ENCODE assay signal across 22 cellular contexts in the genomic region with DNA sequence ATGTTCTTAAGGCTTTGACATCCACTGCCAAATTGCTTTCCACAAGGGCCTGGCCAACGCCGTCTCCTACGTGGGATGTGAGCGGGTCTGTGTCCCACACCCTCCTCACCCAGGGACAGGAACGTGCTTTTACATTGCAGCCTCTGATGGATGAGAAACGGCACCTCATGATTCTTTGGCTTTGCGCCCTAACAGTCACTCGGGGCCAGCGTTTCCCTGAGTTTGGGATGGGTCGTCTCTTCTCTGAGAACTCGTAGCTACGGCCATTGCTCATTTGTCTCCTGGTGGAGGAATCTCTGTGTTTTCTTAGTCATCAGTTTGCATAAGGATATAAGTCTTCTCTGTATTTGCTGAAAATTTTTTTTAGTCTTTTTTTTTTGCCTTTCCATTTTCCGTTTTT. TPM values are rescaled to one million over a fixed set of nuclear protein-coding genes. Genes with fewer than 3 reads are reported as not detected.
A peak's percentile ranks its signal among the peaks of the same experiment; 100 is the strongest.
DNase-seq lines count a peak whose midpoint lies in the region; ATAC-seq and TF ChIP-seq lines count a peak whose summit lies in the region.
"Had no signal": no experiment of that assay in that cellular context is flagged by ENCODE, and none has a peak within 500 bp of the region (broad histone marks: within the 10 kb centered on the region; RNA-seq: fewer than 3 reads in every experiment).

No MANE protein-coding gene starts in this region.

- TF ChIP-seq CTCF in fibroblast of villous mesenchyme (IDR thresholded peaks at IDR 0.05; ENCODE audit: insufficient read depth, low read depth, low read length) (no peak), left lung (IDR thresholded peaks at IDR 0.05) (no peak), upper lobe of right lung (IDR thresholded peaks at IDR 0.05) (no peak)

- no peaks in the 10 kb centered on the region for H3K9me3 Mint-ChIP-seq in activated CD8-positive, alpha-beta T cell treated with anti-CD3 and anti-CD28 coated beads, Interleukin-2, amount 10 ng/mL, durations not matched to agents 7 days and 5 days (ENCODE audit: insufficient read depth)
- H3K9me3 Mint-ChIP-seq: GM23338; stimulated activated naive CD8-positive, alpha-beta T cell treated with anti-CD3 and anti-CD28 coated beads, Interleukin-15, amount 100 ng/mL, for 72 hours had no signal

- intact Hi-C loops in left lung (cut with DNase I) = no loop called here
- intact Hi-C loops in upper lobe of right lung (cut with DNase I) = no loop called here

- POLR2A ChIA-PET in activated CD8-positive, alpha-beta T cell treated with anti-CD3 and anti-CD28 coated beads, Interleukin-2, amount 10 ng/mL, durations not matched to agents 7 days and 5 days (lab: Charles Lee) = no interaction called here

- no peaks in the 10 kb centered on the region for H3K36me3 Mint-ChIP-seq in activated CD8-positive, alpha-beta T cell treated with anti-CD3 and anti-CD28 coated beads, Interleukin-2, amount 10 ng/mL, durations not matched to agents 7 days and 5 days (ENCODE audit: low read depth)

- H3K9me3 ChIP-seq in left lung (no peaks in the 10 kb centered on the region), upper lobe of right lung (no peaks in the 10 kb centered on the region)
- H3K9me3 ChIP-seq: ascending aorta had no signal

- ATAC-seq in left lung = peak; percentile 13
- ATAC-seq in upper lobe of right lung = no peak
- no peak for ATAC-seq in activated CD8-positive, alpha-beta T cell treated with anti-CD3 and anti-CD28 coated beads, Interleukin-2, amount 10 ng/mL, durations not matched to agents 7 days and 5 days
- ATAC-seq in HG03159 (IDR thresholded peaks at IDR 0.05; ENCODE audit: unreplicated experiment) = no peak
- ATAC-seq: GM23338; Panc1; stimulated activated naive CD8-positive, alpha-beta T cell treated with anti-CD3 and anti-CD28 coated beads, Interleukin-15, amount 100 ng/mL, for 72 hours had no signal

- H3K27me3 ChIP-seq in left lung (peaks cover 0 to 13% of the 10 kb centered on the region in 2 donors), upper lobe of right lung (no peaks in the 10 kb centered on the region)
- H3K27me3 ChIP-seq: ascending aorta had no signal

- no peaks in the 10 kb centered on the region for H3K36me3 ChIP-seq in left lung
- no peaks in the 10 kb centered on the region for H3K36me3 ChIP-seq in upper lobe of right lung
- H3K36me3 ChIP-seq: ascending aorta had no signal

- H3K4me1 Mint-ChIP-seq in activated CD8-positive, alpha-beta T cell treated with anti-CD3 and anti-CD28 coated beads, Interleukin-2, amount 10 ng/mL, durations not matched to agents 7 days and 5 days (ENCODE audit: low read depth) = peaks cover 2% of the 10 kb centered on the region

- no peak overlapping the region for H3K4me3 Mint-ChIP-seq in activated CD8-positive, alpha-beta T cell treated with anti-CD3 and anti-CD28 coated beads, Interleukin-2, amount 10 ng/mL, durations not matched to agents 7 days and 5 days
- H3K4me3 Mint-ChIP-seq: GM23338; neural crest cell; stimulated activated naive CD8-positive, alpha-beta T cell treated with anti-CD3 and anti-CD28 coated beads, Interleukin-15, amount 100 ng/mL, for 72 hours had no signal

- CTCF ChIA-PET in activated CD8-positive, alpha-beta T cell treated with anti-CD3 and anti-CD28 coated beads, Interleukin-2, amount 10 ng/mL, durations not matched to agents 7 days and 5 days (lab: Charles Lee) = interaction anchor here (0.8 kb wide), 1 partner anchor 49 kb away, joined by 3 read pairs; no protein-coding TSS in a partner anchor

- H3K27me3 Mint-ChIP-seq in activated CD8-positive, alpha-beta T cell treated with anti-CD3 and anti-CD28 coated beads, Interleukin-2, amount 10 ng/mL, durations not matched to agents 7 days and 5 days (ENCODE audit: low read depth) = peaks cover 5% of the 10 kb centered on the region

- DNase-seq in activated CD4-positive, CD25-positive, alpha-beta regulatory T cell treated with anti-CD3 and anti-CD28 coated beads, Interleukin-2, amount 50 U/mL, for 72 hours = peak; percentile 17
- no peak for DNase-seq in activated CD4-positive, CD25-positive, alpha-beta regulatory T cell (lab: John Stamatoyannopoulos, UW)
- peak; percentile 22 for DNase-seq in fibroblast of villous mesenchyme (ENCODE audit: low read depth)
- peak; percentile 24 to 55 for DNase-seq in left lung
- DNase-seq in upper lobe of right lung = peak; percentile 43
- DNase-seq in activated CD8-positive, alpha-beta T cell treated with anti-CD3 and anti-CD28 coated beads, Interleukin-2, amount 10 ng/mL, durations not matched to agents 7 days and 5 days = no peak
- DNase-seq in NCI-H1048 (lab: John Stamatoyannopoulos, UW) = no peak
- DNase-seq: activated CD4-positive, alpha-beta T cell treated with anti-CD3 and anti-CD28 coated beads, Interleukin-2, amount 50 U/mL, for 1 hour; KG1; NCI-H1417 treated with DMSO at 0.1 percent for 48 hours; NCI-H510A; small intestine; stimulated activated naive CD8-positive, alpha-beta T cell treated with anti-CD3 and anti-CD28 coated beads, Interleukin-15, amount 100 ng/mL, for 72 hours; T-helper 2 cell had no signal

- H3K4me1 ChIP-seq in left lung = no peaks in the 10 kb centered on the region
- no peaks in the 10 kb centered on the region for H3K4me1 ChIP-seq in upper lobe of right lung
- H3K4me1 ChIP-seq: ascending aorta had no signal

- H3K27ac Mint-ChIP-seq in activated CD8-positive, alpha-beta T cell treated with anti-CD3 and anti-CD28 coated beads, Interleukin-2, amount 10 ng/mL, durations not matched to agents 7 days and 5 days = no peak overlapping the region
- H3K27ac Mint-ChIP-seq: GM23338 had no signal

- H3K4me3 ChIP-seq in fibroblast of villous mesenchyme (ENCODE audit: low read depth, low read length) = no peak overlapping the region
- H3K4me3 ChIP-seq in left lung = no peak overlapping the region
- no peak overlapping the region for H3K4me3 ChIP-seq in upper lobe of right lung
- H3K4me3 ChIP-seq: ascending aorta, GM23338 had no signal

- no peak overlapping the region for H3K27ac ChIP-seq in left lung
- no peak overlapping the region for H3K27ac ChIP-seq in upper lobe of right lung

RNA-seq across cellular contexts. Expression of gene TNNT3, which starts 11.8 kb away (rescaled TPM):
- total RNA-seq in fibroblast of villous mesenchyme (not detected in 2 replicates), left lung (1 to 10 TPM; 2.0 to 3.0 TPM), upper lobe of right lung (0.43 TPM)
- total RNA-seq in activated CD8-positive, alpha-beta T cell treated with anti-CD3 and anti-CD28 coated beads, Interleukin-2, amount 10 ng/mL, durations not matched to agents 7 days and 5 days = 1 to 10 TPM; 2.6 to 2.8 TPM
- total RNA-seq: A172, glomerular endothelial cell, GM23338, neural crest cell had no signal

RNA-seq across cellular contexts. Expression of gene MRPL23, which starts 15.8 kb away (rescaled TPM):
- 107 and 143 TPM in 2 replicates for total RNA-seq in fibroblast of villous mesenchyme
- total RNA-seq in left lung = 10 to 100 TPM; 62.2 to 71.6 TPM
- 58.6 TPM for total RNA-seq in upper lobe of right lung
- total RNA-seq in activated CD8-positive, alpha-beta T cell treated with anti-CD3 and anti-CD28 coated beads, Interleukin-2, amount 10 ng/mL, durations not matched to agents 7 days and 5 days = 100 to 1,000 TPM; 109 to 110 TPM

RNA-seq across cellular contexts. Expression of gene PRR33, which starts 39.6 kb away (rescaled TPM):
- total RNA-seq in fibroblast of villous mesenchyme (not detected in 2 replicates), left lung (not detected), upper lobe of right lung (not detected)
- total RNA-seq in activated CD8-positive, alpha-beta T cell treated with anti-CD3 and anti-CD28 coated beads, Interleukin-2, amount 10 ng/mL, durations not matched to agents 7 days and 5 days = under 1 TPM in 1 of 2 experiments, not detected in 1; 0.08 TPM
- total RNA-seq: A172, ascending aorta, glomerular endothelial cell, GM23338, lower leg skin, neural crest cell had no signal

Comparison
In these comparisons a context has a peak if more than half of its experiments do, and no peak if none do; other contexts are left out.
1. DNase-seq: peak in activated CD4-positive, CD25-positive, alpha-beta regulatory T cell treated with anti-CD3 and anti-CD28 coated beads, Interleukin-2, amount 50 U/mL, for 72 hours (single experiment), fibroblast of villous mesenchyme (single experiment), left lung (2 of 2) and upper lobe of right lung (single experiment); none in activated CD4-positive, CD25-positive, alpha-beta regulatory T cell (0 of 4), activated CD8-positive, alpha-beta T cell treated with anti-CD3 and anti-CD28 coated beads, Interleukin-2, amount 10 ng/mL, durations not matched to agents 7 days and 5 days (single experiment) and NCI-H1048 (single experiment).